Comparison of ENCODE assay signal across 1 cellular context in the genomic region with DNA sequence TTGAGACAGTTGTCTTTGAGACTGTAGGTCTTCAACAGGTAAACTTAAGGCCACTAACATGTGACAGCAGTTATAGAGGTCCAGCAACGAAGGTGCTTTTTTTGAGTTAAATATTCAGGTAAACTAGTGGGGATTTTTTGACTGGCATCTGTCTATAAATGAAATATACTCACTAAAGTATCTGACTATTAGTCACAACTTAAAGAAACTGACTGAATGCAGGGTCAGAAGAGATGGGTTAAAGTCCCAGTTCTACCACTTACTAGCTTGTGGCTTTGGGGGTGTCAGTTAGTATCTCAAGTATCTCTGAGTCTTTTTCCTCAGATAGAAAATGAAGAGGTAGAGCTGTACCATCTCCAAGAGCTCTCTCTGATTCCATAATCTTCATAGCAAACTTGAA.
TF ChIP-seq lines count a peak whose summit lies in the region.

No MANE protein-coding gene starts in this region.

TF ChIP-seq in GM23338, 12 proteins besides CTCF, POLR2A, EP300 and RAD21 (continued from another document):
- TF ChIP-seq, protein P1, sequence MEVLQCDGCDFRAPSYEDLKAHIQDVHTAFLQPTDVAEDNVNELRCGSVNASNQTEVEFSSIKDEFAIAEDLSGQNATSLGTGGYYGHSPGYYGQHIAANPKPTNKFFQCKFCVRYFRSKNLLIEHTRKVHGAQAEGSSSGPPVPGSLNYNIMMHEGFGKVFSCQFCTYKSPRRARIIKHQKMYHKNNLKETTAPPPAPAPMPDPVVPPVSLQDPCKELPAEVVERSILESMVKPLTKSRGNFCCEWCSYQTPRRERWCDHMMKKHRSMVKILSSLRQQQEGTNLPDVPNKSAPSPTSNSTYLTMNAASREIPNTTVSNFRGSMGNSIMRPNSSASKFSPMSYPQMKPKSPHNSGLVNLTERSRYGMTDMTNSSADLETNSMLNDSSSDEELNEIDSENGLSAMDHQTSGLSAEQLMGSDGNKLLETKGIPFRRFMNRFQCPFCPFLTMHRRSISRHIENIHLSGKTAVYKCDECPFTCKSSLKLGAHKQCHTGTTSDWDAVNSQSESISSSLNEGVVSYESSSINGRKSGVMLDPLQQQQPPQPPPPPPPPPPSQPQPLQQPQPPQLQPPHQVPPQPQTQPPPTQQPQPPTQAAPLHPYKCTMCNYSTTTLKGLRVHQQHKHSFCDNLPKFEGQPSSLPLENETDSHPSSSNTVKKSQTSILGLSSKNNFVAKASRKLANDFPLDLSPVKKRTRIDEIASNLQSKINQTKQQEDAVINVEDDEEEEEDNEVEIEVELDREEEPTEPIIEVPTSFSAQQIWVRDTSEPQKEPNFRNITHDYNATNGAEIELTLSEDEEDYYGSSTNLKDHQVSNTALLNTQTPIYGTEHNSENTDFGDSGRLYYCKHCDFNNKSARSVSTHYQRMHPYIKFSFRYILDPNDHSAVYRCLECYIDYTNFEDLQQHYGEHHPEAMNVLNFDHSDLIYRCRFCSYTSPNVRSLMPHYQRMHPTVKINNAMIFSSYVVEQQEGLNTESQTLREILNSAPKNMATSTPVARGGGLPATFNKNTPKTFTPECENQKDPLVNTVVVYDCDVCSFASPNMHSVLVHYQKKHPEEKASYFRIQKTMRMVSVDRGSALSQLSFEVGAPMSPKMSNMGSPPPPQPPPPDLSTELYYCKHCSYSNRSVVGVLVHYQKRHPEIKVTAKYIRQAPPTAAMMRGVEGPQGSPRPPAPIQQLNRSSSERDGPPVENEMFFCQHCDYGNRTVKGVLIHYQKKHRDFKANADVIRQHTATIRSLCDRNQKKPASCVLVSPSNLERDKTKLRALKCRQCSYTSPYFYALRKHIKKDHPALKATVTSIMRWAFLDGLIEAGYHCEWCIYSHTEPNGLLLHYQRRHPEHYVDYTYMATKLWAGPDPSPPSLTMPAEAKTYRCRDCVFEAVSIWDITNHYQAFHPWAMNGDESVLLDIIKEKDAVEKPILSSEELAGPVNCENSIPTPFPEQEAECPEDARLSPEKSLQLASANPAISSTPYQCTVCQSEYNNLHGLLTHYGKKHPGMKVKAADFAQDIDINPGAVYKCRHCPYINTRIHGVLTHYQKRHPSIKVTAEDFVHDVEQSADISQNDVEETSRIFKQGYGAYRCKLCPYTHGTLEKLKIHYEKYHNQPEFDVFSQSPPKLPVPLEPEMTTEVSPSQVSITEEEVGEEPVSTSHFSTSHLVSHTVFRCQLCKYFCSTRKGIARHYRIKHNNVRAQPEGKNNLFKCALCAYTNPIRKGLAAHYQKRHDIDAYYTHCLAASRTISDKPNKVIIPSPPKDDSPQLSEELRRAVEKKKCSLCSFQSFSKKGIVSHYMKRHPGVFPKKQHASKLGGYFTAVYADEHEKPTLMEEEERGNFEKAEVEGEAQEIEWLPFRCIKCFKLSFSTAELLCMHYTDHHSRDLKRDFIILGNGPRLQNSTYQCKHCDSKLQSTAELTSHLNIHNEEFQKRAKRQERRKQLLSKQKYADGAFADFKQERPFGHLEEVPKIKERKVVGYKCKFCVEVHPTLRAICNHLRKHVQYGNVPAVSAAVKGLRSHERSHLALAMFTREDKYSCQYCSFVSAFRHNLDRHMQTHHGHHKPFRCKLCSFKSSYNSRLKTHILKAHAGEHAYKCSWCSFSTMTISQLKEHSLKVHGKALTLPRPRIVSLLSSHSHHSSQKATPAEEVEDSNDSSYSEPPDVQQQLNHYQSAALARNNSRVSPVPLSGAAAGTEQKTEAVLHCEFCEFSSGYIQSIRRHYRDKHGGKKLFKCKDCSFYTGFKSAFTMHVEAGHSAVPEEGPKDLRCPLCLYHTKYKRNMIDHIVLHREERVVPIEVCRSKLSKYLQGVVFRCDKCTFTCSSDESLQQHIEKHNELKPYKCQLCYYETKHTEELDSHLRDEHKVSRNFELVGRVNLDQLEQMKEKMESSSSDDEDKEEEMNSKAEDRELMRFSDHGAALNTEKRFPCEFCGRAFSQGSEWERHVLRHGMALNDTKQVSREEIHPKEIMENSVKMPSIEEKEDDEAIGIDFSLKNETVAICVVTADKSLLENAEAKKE (CRISPR knock-in tag; IDR thresholded peaks at IDR 0.05) = no peak
- TF ChIP-seq REST (IDR thresholded peaks at IDR 0.05; ENCODE audit: unreplicated experiment) (no peak), EZH2phosphoT487 (IDR thresholded peaks at IDR 0.05; ENCODE audit: unreplicated experiment) (no peak), CREB1 (CRISPR knock-in tag; IDR thresholded peaks at IDR 0.05; ENCODE audit: low read depth) (no peak), ZNF114 (CRISPR knock-in tag; IDR thresholded peaks at IDR 0.05) (no peak), JUNB (IDR thresholded peaks at IDR 0.05; ENCODE audit: unreplicated experiment) (no peak), EZH2 (IDR thresholded peaks at IDR 0.05; ENCODE audit: low read depth, unreplicated experiment) (no peak), ZNF331 (CRISPR knock-in tag; IDR thresholded peaks at IDR 0.05; ENCODE audit: low read depth) (no peak), NANOG (IDR thresholded peaks at IDR 0.05; ENCODE audit: borderline replicate concordance) (no peak), STAT1 (IDR thresholded peaks at IDR 0.05; ENCODE audit: unreplicated experiment) (no peak)
- TF ChIP-seq, protein P2, sequence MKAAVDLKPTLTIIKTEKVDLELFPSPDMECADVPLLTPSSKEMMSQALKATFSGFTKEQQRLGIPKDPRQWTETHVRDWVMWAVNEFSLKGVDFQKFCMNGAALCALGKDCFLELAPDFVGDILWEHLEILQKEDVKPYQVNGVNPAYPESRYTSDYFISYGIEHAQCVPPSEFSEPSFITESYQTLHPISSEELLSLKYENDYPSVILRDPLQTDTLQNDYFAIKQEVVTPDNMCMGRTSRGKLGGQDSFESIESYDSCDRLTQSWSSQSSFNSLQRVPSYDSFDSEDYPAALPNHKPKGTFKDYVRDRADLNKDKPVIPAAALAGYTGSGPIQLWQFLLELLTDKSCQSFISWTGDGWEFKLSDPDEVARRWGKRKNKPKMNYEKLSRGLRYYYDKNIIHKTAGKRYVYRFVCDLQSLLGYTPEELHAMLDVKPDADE (IDR thresholded peaks at IDR 0.05) = no peak
TF ChIP-seq in GM23338: peak in this region for 0.
